In genomic region chr2:127415593-127416485, GRCh38 we compare ENCODE assay signal across 8 cellular contexts. TPM values are rescaled to one million over a fixed set of nuclear protein-coding genes. Genes with fewer than 3 reads are reported as not detected.
A peak's percentile ranks its signal among the peaks of the same experiment; 100 is the strongest.
DNase-seq lines count a peak whose midpoint lies in the region; ATAC-seq and TF ChIP-seq lines count a peak whose summit lies in the region.

No MANE protein-coding gene starts in this region.

- DNase-seq in Calu3 (peak; percentile 91), T-helper 9 cell (peak; percentile 83), kidney epithelial cell (ENCODE audit: low read depth) (no peak), epidermal melanocyte (ENCODE audit: insufficient read length, low spot score) (no peak)
- DNase-seq in stimulated activated CD4-positive, alpha-beta T cell treated with anti-CD3 and anti-CD28 coated beads, Interleukin-1b, Interleukin-23, amount 100 ng/mL, for 4 hours (ENCODE audit: low read depth in 2 of 2), result peak; percentile 69 to 76

- TF ChIP-seq CTCF in Calu3 (IDR thresholded peaks at IDR 0.05; ENCODE audit: unreplicated experiment) (peak; percentile 86), brain (conservative IDR thresholded peaks at IDR 0.05) (peak; percentile 54 to 81), kidney epithelial cell (IDR thresholded peaks at IDR 0.05; ENCODE audit: insufficient read depth, low read length, poor library complexity, severe bottlenecking) (peak; percentile 79)

- CTCF ChIA-PET in Calu3 (lab: Charles Lee), result interaction anchor here (0.6 to 2.0 kb wide), 5 partner anchors 15 to 91 kb away, joined by 3 to 9 read pairs (median 5); no protein-coding TSS in a partner anchor

- no peaks in the 10 kb centered on the region for H3K36me3 ChIP-seq in kidney epithelial cell (ENCODE audit: control insufficient read depth, insufficient read depth, low read length)

- peaks cover 4% of the 10 kb centered on the region for H3K27me3 Mint-ChIP-seq in Calu3 (ENCODE audit: unreplicated experiment)
- peaks cover 36% of the 10 kb centered on the region for H3K27me3 Mint-ChIP-seq in brain

- H3K4me3 Mint-ChIP-seq in Calu3 (ENCODE audit: low read depth, unreplicated experiment) (peak overlapping the region; percentile 70), brain (peak overlapping the region; percentile 22 to 77 (median 69))

- H3K9me3 Mint-ChIP-seq in Calu3 (ENCODE audit: low read depth, unreplicated experiment), result no peaks in the 10 kb centered on the region
- peaks cover 3 to 23% (median 15%) of the 10 kb centered on the region in 5 experiments for H3K9me3 Mint-ChIP-seq in brain

- H3K36me3 Mint-ChIP-seq in Calu3 (ENCODE audit: insufficient read depth, unreplicated experiment) (peaks cover 6% of the 10 kb centered on the region), brain (no peaks in the 10 kb centered on the region)

- no TSS peak for BruUV-seq in Calu3 (replicated peaks; lab: Mats Ljungman, UMichigan)

- TF ChIP-seq EP300 in Ishikawa (IDR thresholded peaks at IDR 0.05; ENCODE audit: borderline replicate concordance), result no peak

- intact Hi-C loops in Calu3 (cut with micrococcal nuclease; ENCODE audit: unreplicated experiment), result loop anchor here (2.0 to 5.0 kb wide), 2 partner anchors 61 to 94 kb away; no protein-coding TSS in a partner anchor

- H3K4me1 Mint-ChIP-seq in Calu3 (ENCODE audit: low read depth, unreplicated experiment) (peaks cover 55% of the 10 kb centered on the region), brain (peaks cover 49% of the 10 kb centered on the region)

- peak; percentile 76 for TF ChIP-seq RAD21 in Ishikawa (IDR thresholded peaks at IDR 0.05; ENCODE audit: low read depth)

- H3K27me3 ChIP-seq in kidney epithelial cell (ENCODE audit: control insufficient read depth, insufficient read depth, low read length), result no peaks in the 10 kb centered on the region

- peak overlapping the region; percentile 29 for H3K4me3 ChIP-seq in kidney epithelial cell (ENCODE audit: low read depth, low read length)

- ATAC-seq in GM21447 (IDR thresholded peaks at IDR 0.05; ENCODE audit: unreplicated experiment), result peak; percentile 79

- H3K27ac Mint-ChIP-seq in Calu3 (ENCODE audit: unreplicated experiment) (no peak overlapping the region), brain (peak overlapping the region in 2 of 5 experiments; percentile 45 to 53)

TF ChIP-seq in Ishikawa, 13 proteins besides CTCF, POLR2A, EP300 and RAD21:
- TF ChIP-seq MAX (IDR thresholded peaks at IDR 0.05) (peak; percentile 99), ZBTB7A (IDR thresholded peaks at IDR 0.05; ENCODE audit: low read depth) (0 out of 2 replicates have a peak, but pooled peaks have one; percentile 28), REST (IDR thresholded peaks at IDR 0.05; ENCODE audit: low read depth) (no peak), TCF12 (IDR thresholded peaks at IDR 0.05; ENCODE audit: low read depth) (peak; percentile 59; the same call in 1 of the 2 replicates), NFIC (IDR thresholded peaks at IDR 0.05) (peak; percentile 64; the same call in 1 of the 2 replicates), TEAD4 (IDR thresholded peaks at IDR 0.05) (no peak)
- TF ChIP-seq, protein P1, sequence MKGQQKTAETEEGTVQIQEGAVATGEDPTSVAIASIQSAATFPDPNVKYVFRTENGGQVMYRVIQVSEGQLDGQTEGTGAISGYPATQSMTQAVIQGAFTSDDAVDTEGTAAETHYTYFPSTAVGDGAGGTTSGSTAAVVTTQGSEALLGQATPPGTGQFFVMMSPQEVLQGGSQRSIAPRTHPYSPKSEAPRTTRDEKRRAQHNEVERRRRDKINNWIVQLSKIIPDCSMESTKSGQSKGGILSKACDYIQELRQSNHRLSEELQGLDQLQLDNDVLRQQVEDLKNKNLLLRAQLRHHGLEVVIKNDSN (IDR thresholded peaks at IDR 0.05), result peak; percentile 83

RNA-seq across cellular contexts. Expression of gene PROC, which starts 2.4 kb away (rescaled TPM):
- total RNA-seq in Calu3 (2022) (0.59 TPM in 1 of 2 replicates, not detected in the other), kidney epithelial cell (1.4 and 2.9 TPM in 2 replicates)
- 0.59 TPM for polyA plus RNA-seq in brain (ENCODE audit: insufficient read depth, low read depth, low replicate concordance)

RNA-seq across cellular contexts. Expression of gene MAP3K2, which starts 28.1 kb away (rescaled TPM):
- total RNA-seq in Calu3 (2022), result 60.4 and 60.9 TPM in 2 replicates
- polyA plus RNA-seq in brain (ENCODE audit: insufficient read depth, low read depth, low replicate concordance), result 3.3 TPM
- 42.2 and 59.4 TPM in 2 replicates for total RNA-seq in kidney epithelial cell

Comparison
In these comparisons a context has a peak if more than half of its experiments do, and no peak if none do; other contexts are left out.
1. DNase-seq: peak in Calu3 (single experiment), T-helper 9 cell (single experiment) and stimulated activated CD4-positive, alpha-beta T cell treated with anti-CD3 and anti-CD28 coated beads, Interleukin-1b, Interleukin-23, amount 100 ng/mL, for 4 hours (2 of 2); none in kidney epithelial cell (single experiment) and epidermal melanocyte (single experiment).
2. Peak in every context shown above with its lines, with median percentiles within 50 percentile points of each other: CTCF ChIP-seq.